In the genomic region with DNA sequence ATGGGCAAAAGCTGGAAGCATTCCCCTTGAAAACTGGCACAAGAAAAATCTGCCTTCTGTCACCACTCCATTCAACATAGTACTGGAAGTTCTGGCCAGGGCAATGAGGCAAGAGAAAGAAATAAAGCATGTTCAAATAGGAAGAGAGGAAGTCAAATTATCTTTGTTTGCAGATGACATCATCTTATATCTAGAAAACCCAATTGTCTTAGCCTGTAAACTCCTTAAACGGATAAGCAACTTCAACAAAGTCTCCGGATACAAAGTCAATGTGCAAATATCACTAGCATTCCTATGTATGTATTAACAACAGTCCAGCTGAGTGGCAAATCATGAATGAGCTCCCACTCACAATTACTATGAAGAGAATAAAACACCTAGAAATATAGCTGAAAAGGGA, we compare ENCODE assay signal across 30 cellular contexts.
"Had no signal": no experiment of that assay in that cellular context is flagged by ENCODE, and none has a peak within 500 bp of the region (broad histone marks: within the 10 kb centered on the region; RNA-seq: fewer than 3 reads in every experiment).

No MANE protein-coding gene starts in this region.

- H3K36me3 ChIP-seq: ascending aorta, SJSA1 had no signal

- ATAC-seq: activated naive CD4-positive, alpha-beta T cell treated with anti-CD3 and anti-CD28 coated beads, Interleukin-2, amount 50 U/mL, for 72 hours; activated naive CD8-positive, alpha-beta T cell treated with anti-CD3 and anti-CD28 coated beads, Interleukin-2, amount 50 U/mL, for 24 hours; activated T-cell treated with anti-CD3 and anti-CD28 coated beads, Interleukin-2, amount 50 U/mL, for 4 hours; body of pancreas; SK-N-SH treated with all-trans-retinoic acid at 6 μM for 48 hours had no signal

- H3K27ac Mint-ChIP-seq: activated B cell treated with CpG ODN at 0.5 μM for 24 hours; activated CD4-positive, alpha-beta memory T cell treated with anti-CD3 and anti-CD28 coated beads for 36 hours; activated CD4-positive, alpha-beta T cell treated with anti-CD3 and anti-CD28 coated beads, Interleukin-2, amount 10 ng/mL, durations not matched to agents 7 days and 5 days; activated naive CD4-positive, alpha-beta T cell treated with anti-CD3 and anti-CD28 coated beads, Interleukin-2, amount 50 U/mL, for 72 hours; activated naive CD8-positive, alpha-beta T cell treated with anti-CD3 and anti-CD28 coated beads, Interleukin-2, amount 50 U/mL, for 24 hours; T-helper 2 cell treated with Interferon-gamma antibody and Interleukin-4, amounts not matched to agents 5 μg/mL and 100 μg/mL, for 36 hours had no signal

- H3K27ac ChIP-seq: ascending aorta, body of pancreas, SJSA1 had no signal

- H3K9me3 ChIP-seq: body of pancreas, SJSA1 had no signal

- H3K4me3 Mint-ChIP-seq: activated B cell treated with CpG ODN at 0.5 μM for 24 hours; activated CD4-positive, alpha-beta memory T cell treated with anti-CD3 and anti-CD28 coated beads for 36 hours; activated CD4-positive, alpha-beta T cell treated with anti-CD3 and anti-CD28 coated beads, Interleukin-2, amount 10 ng/mL, durations not matched to agents 7 days and 5 days; activated naive CD8-positive, alpha-beta T cell treated with anti-CD3 and anti-CD28 coated beads, Interleukin-2, amount 50 U/mL, for 24 hours; activated T-cell treated with anti-CD3 and anti-CD28 coated beads, Interleukin-2, amount 50 U/mL, for 4 hours; central memory CD8-positive, alpha-beta T cell; T-helper 2 cell treated with Interferon-gamma antibody and Interleukin-4, amounts not matched to agents 5 μg/mL and 100 μg/mL, for 36 hours had no signal

- H3K27me3 ChIP-seq: ascending aorta, body of pancreas, SJSA1 had no signal

- H3K4me1 ChIP-seq: ascending aorta, body of pancreas, SJSA1 had no signal

- DNase-seq: activated B cell treated with CpG ODN at 0.5 μM for 24 hours; activated CD4-positive, alpha-beta memory T cell treated with anti-CD3 and anti-CD28 coated beads for 36 hours; activated CD4-positive, alpha-beta T cell treated with anti-CD3 and anti-CD28 coated beads, Interleukin-2, amount 10 ng/mL, durations not matched to agents 7 days and 5 days; activated CD8-positive, alpha-beta memory T cell treated with anti-CD3 and anti-CD28 coated beads for 24 hours; activated effector memory CD4-positive, alpha-beta T cell treated with anti-CD3 and anti-CD28 coated beads, Interleukin-2, amount 50 U/mL, for 16 hours; activated naive CD4-positive, alpha-beta T cell treated with Interleukin-2 at 50 U/mL for 16 hours; activated naive CD8-positive, alpha-beta T cell treated with anti-CD3 and anti-CD28 coated beads, Interleukin-2, amount 50 U/mL, for 24 hours; activated T-cell treated with anti-CD3 and anti-CD28 coated beads, Interleukin-2, amount 50 U/mL, for 4 hours; amniotic stem cell; body of pancreas; IMR-90; KG1; NCI-H1092 treated with DMSO at 0.1 percent for 48 hours; NCI-H1436; NCI-H1694 treated with DMSO at 0.1 percent for 48 hours; NCI-H2081; NCI-H510A treated with DMSO at 0.1 percent for 48 hours; NCI-H69; NK-92 treated with Interleukin-12 subunit alpha and Interleukin-12 subunit beta, amount 100 ng/mL, for 24 hours; SHP77; SW 1271 had no signal

- H3K4me3 ChIP-seq: ascending aorta, body of pancreas, SJSA1 had no signal

- FAIRE-seq: bronchial epithelial cell, RCC 7860, TTC549 had no signal

- H3K4me1 Mint-ChIP-seq: activated B cell treated with CpG ODN at 0.5 μM for 24 hours; activated CD4-positive, alpha-beta T cell treated with anti-CD3 and anti-CD28 coated beads, Interleukin-2, amount 10 ng/mL, durations not matched to agents 7 days and 5 days; activated naive CD8-positive, alpha-beta T cell treated with anti-CD3 and anti-CD28 coated beads, Interleukin-2, amount 50 U/mL, for 24 hours; central memory CD8-positive, alpha-beta T cell had no signal

- H3K9me3 Mint-ChIP-seq: activated CD4-positive, alpha-beta T cell treated with anti-CD3 and anti-CD28 coated beads, Interleukin-2, amount 10 ng/mL, durations not matched to agents 7 days and 5 days had no signal

- H3K27me3 Mint-ChIP-seq: activated B cell treated with CpG ODN at 0.5 μM for 24 hours; activated CD4-positive, alpha-beta memory T cell treated with anti-CD3 and anti-CD28 coated beads for 36 hours; activated CD4-positive, alpha-beta T cell treated with anti-CD3 and anti-CD28 coated beads, Interleukin-2, amount 10 ng/mL, durations not matched to agents 7 days and 5 days; activated naive CD8-positive, alpha-beta T cell treated with anti-CD3 and anti-CD28 coated beads, Interleukin-2, amount 50 U/mL, for 24 hours; central memory CD8-positive, alpha-beta T cell had no signal

- H3K36me3 Mint-ChIP-seq: activated CD4-positive, alpha-beta memory T cell treated with anti-CD3 and anti-CD28 coated beads for 36 hours had no signal
